ENCODE assay signal across 6 cellular contexts in the genomic region with DNA sequence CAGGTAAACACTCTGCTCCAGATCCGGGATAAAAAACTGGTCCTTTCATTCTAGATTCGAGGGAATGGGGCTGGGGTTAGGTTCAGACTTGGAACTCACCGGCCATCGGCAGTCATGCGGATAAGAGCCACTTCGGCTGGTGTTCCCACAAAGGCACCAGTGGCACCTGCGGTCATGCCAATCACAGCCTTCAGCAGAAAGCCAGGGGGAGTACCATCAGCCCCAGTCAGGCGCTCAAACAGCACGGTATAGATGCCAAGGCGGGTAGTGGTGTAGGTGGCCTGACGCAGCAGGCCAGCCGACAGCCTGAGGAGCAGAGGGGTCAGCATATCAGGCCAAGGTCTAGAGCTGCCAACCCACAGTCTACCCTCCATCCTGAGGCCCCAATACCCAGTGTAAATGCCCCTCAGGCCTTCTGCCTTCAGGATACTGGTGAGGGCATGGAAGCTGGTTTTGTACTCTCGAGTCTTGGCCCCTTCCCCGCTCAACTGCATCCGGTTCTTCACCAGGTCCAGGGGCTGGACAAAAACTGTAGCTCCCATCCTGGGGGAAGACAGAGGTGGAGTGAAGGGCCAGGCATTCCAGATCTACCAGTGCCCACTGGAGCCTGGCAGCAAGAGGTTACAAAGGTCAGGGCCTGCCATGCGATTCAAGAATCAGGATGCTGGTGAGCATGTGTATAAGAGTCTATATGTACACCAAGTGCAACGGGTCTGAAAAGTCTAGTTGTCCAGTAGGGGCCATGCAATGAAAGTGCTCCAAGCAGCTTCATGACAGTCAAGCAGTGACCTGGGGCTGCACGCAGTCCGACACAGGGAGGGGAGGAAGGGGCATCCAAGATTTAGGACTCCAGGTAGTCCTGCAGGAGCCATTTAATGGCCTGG. TPM values are rescaled to one million over a fixed set of nuclear protein-coding genes. Genes with fewer than 3 reads are reported as not detected.
A peak's percentile ranks its signal among the peaks of the same experiment; 100 is the strongest.
DNase-seq lines count a peak whose midpoint lies in the region; ATAC-seq, FAIRE-seq and TF ChIP-seq lines count a peak whose summit lies in the region.

No MANE protein-coding gene starts in this region.

- FAIRE-seq in GM12892 (lab: Jason Lieb, UNC), result peak; percentile 66

- H3K36me3 ChIP-seq in mesendoderm (ENCODE audit: control insufficient read depth, insufficient read depth, low read length), result peaks cover 2% of the 10 kb centered on the region

- H3K27me3 Mint-ChIP-seq in activated T-helper 2 cell treated with anti-CD3 and anti-CD28 coated beads, Interferon-gamma antibody, Interleukin-2, Interleukin-4, amounts not matched to agents 10 μg/mL and 5 μg/mL and 100 μg/mL, durations not matched to agents 14 hours and 24 hours and 36 hours (ENCODE audit: low read depth), result no peaks in the 10 kb centered on the region

- H3K27ac Mint-ChIP-seq in activated T-helper 2 cell treated with anti-CD3 and anti-CD28 coated beads, Interferon-gamma antibody, Interleukin-2, Interleukin-4, amounts not matched to agents 10 μg/mL and 5 μg/mL and 100 μg/mL, durations not matched to agents 14 hours and 24 hours and 36 hours, result peak overlapping the region; percentile 87

- peaks cover 15% of the 10 kb centered on the region for H3K79me1 ChIP-seq in mesendoderm (ENCODE audit: low read length)

- H3K36me3 Mint-ChIP-seq in activated T-helper 2 cell treated with anti-CD3 and anti-CD28 coated beads, Interferon-gamma antibody, Interleukin-2, Interleukin-4, amounts not matched to agents 10 μg/mL and 5 μg/mL and 100 μg/mL, durations not matched to agents 14 hours and 24 hours and 36 hours (ENCODE audit: low read depth), result peaks cover 71% of the 10 kb centered on the region

- peaks cover 45% of the 10 kb centered on the region for H3K4me1 Mint-ChIP-seq in activated T-helper 2 cell treated with anti-CD3 and anti-CD28 coated beads, Interferon-gamma antibody, Interleukin-2, Interleukin-4, amounts not matched to agents 10 μg/mL and 5 μg/mL and 100 μg/mL, durations not matched to agents 14 hours and 24 hours and 36 hours (ENCODE audit: low read depth)

- no peak overlapping the region for H2BK5ac ChIP-seq in mesendoderm (ENCODE audit: low read length)

- H4K5ac ChIP-seq in mesendoderm (ENCODE audit: low read length), result no peak overlapping the region

- H3K4ac ChIP-seq in mesendoderm (ENCODE audit: low read depth, low read length), result no peak overlapping the region

- peak overlapping the region; percentile 78 for H3K4me3 ChIP-seq in mesendoderm (ENCODE audit: low read length)

- H3K9ac ChIP-seq in mesendoderm (ENCODE audit: low read length), result peak overlapping the region; percentile 87

- no peak overlapping the region for H3K18ac ChIP-seq in mesendoderm (ENCODE audit: low read length)

- H2BK120ac ChIP-seq in mesendoderm (ENCODE audit: low read depth, low read length), result no peak overlapping the region

- TF ChIP-seq POLR2A in GM12892 (IDR thresholded peaks at IDR 0.05; ENCODE audit: low read depth, low read length), result no peak

- H3K9me3 Mint-ChIP-seq in activated T-helper 2 cell treated with anti-CD3 and anti-CD28 coated beads, Interferon-gamma antibody, Interleukin-2, Interleukin-4, amounts not matched to agents 10 μg/mL and 5 μg/mL and 100 μg/mL, durations not matched to agents 14 hours and 24 hours and 36 hours, result no peaks in the 10 kb centered on the region

- WGBS in mesendoderm (ENCODE audit: extremely low coverage, insufficient coverage, low lambda C conversion rate), result no CpG with 5 or more reads among the region's 19 CpGs

- H4K8ac ChIP-seq in mesendoderm (ENCODE audit: low read depth, low read length), result no peak overlapping the region

- peak overlapping the region; percentile 89 for H3K56ac ChIP-seq in mesendoderm (ENCODE audit: low read length)

- H2BK15ac ChIP-seq in mesendoderm (replicated peaks; ENCODE audit: low read depth), result no peak overlapping the region

- peaks cover 3% of the 10 kb centered on the region for H3K4me1 ChIP-seq in mesendoderm (ENCODE audit: control insufficient read depth, low read depth, low read length)

- H3K4me3 Mint-ChIP-seq in activated T-helper 2 cell treated with anti-CD3 and anti-CD28 coated beads, Interferon-gamma antibody, Interleukin-2, Interleukin-4, amounts not matched to agents 10 μg/mL and 5 μg/mL and 100 μg/mL, durations not matched to agents 14 hours and 24 hours and 36 hours (ENCODE audit: low read depth), result peak overlapping the region; percentile 100

- peak overlapping the region; percentile 77 for H3K4me2 ChIP-seq in mesendoderm (ENCODE audit: low read length)

- no peak for DNase-seq in GM12892 (ENCODE audit: insufficient read length)
- DNase-seq in activated T-helper 2 cell treated with anti-CD3 and anti-CD28 coated beads, Interferon-gamma antibody, Interleukin-2, Interleukin-4, amounts not matched to agents 10 μg/mL and 5 μg/mL and 100 μg/mL, durations not matched to agents 14 hours and 24 hours and 36 hours (ENCODE audit: low spot score), result no peak
- no peak for DNase-seq in mesendoderm
- no peak for DNase-seq in iPS-NIHi7 (ENCODE audit: extremely low spot score)
- DNase-seq in NCI-H510A (lab: John Stamatoyannopoulos, UW), result no peak

- intact Hi-C loops in activated T-helper 2 cell treated with anti-CD3 and anti-CD28 coated beads, Interferon-gamma antibody, Interleukin-2, Interleukin-4, amounts not matched to agents 10 μg/mL and 5 μg/mL and 100 μg/mL, durations not matched to agents 14 hours and 24 hours and 36 hours (cut with micrococcal nuclease), result loop anchor here (1.0 kb wide), 1 partner anchor 30 kb away; no protein-coding TSS in a partner anchor

- no peak overlapping the region for H2AK5ac ChIP-seq in mesendoderm (ENCODE audit: low read length)

- H3K27me3 ChIP-seq in mesendoderm (ENCODE audit: insufficient read depth, low read length, poor library complexity), result no peaks in the 10 kb centered on the region

- H3K79me2 ChIP-seq in mesendoderm (ENCODE audit: control insufficient read depth, insufficient read depth, low read length), result peaks cover 34% of the 10 kb centered on the region

- H3K27ac ChIP-seq in mesendoderm (ENCODE audit: low read depth, low read length), result peak overlapping the region; percentile 91

- ATAC-seq in HG02840 (IDR thresholded peaks at IDR 0.05; ENCODE audit: low FRiP score, unreplicated experiment), result no peak

- H3K23ac ChIP-seq in mesendoderm (ENCODE audit: low read length), result peak overlapping the region; percentile 2

RNA-seq across cellular contexts. Expression of gene SLC25A11, which starts 0.9 kb away (rescaled TPM):
- 61.3 TPM for polyA plus RNA-seq in GM12892 (2012; ENCODE audit: missing spikeins)
- 91.4 and 103 TPM in 2 replicates for total RNA-seq in activated T-helper 2 cell treated with anti-CD3 and anti-CD28 coated beads, Interferon-gamma antibody, Interleukin-2, Interleukin-4, amounts not matched to agents 10 μg/mL and 5 μg/mL and 100 μg/mL, durations not matched to agents 14 hours and 24 hours and 36 hours
- 41.8 TPM for polyA plus RNA-seq in mesendoderm (2013, experiment 1 of 2)
- 41.5 TPM for polyA plus RNA-seq in mesendoderm (2013, experiment 2 of 2)

RNA-seq across cellular contexts. Expression of gene RNF167, which starts 1.2 kb away (rescaled TPM):
- 108 TPM for polyA plus RNA-seq in GM12892 (2012; ENCODE audit: missing spikeins)
- total RNA-seq in activated T-helper 2 cell treated with anti-CD3 and anti-CD28 coated beads, Interferon-gamma antibody, Interleukin-2, Interleukin-4, amounts not matched to agents 10 μg/mL and 5 μg/mL and 100 μg/mL, durations not matched to agents 14 hours and 24 hours and 36 hours, result 112 and 126 TPM in 2 replicates
- polyA plus RNA-seq in mesendoderm (2013, experiment 1 of 2), result 181 TPM
- 176 TPM for polyA plus RNA-seq in mesendoderm (2013, experiment 2 of 2)

RNA-seq across cellular contexts. Expression of gene GP1BA, which starts 6.8 kb away (rescaled TPM):
- polyA plus RNA-seq in GM12892 (2012; ENCODE audit: missing spikeins), result 1.9 TPM
- total RNA-seq in activated T-helper 2 cell treated with anti-CD3 and anti-CD28 coated beads, Interferon-gamma antibody, Interleukin-2, Interleukin-4, amounts not matched to agents 10 μg/mL and 5 μg/mL and 100 μg/mL, durations not matched to agents 14 hours and 24 hours and 36 hours, result not detected in 2 replicates
- not detected for polyA plus RNA-seq in mesendoderm (2013, experiment 1 of 2)
- polyA plus RNA-seq in mesendoderm (2013, experiment 2 of 2), result not detected

RNA-seq across cellular contexts. Expression of gene PFN1, which starts 9.4 kb away (rescaled TPM):
- polyA plus RNA-seq in GM12892 (2012; ENCODE audit: missing spikeins), result 1,802 TPM
- total RNA-seq in activated T-helper 2 cell treated with anti-CD3 and anti-CD28 coated beads, Interferon-gamma antibody, Interleukin-2, Interleukin-4, amounts not matched to agents 10 μg/mL and 5 μg/mL and 100 μg/mL, durations not matched to agents 14 hours and 24 hours and 36 hours, result 1,460 and 1,475 TPM in 2 replicates
- 2,067 TPM for polyA plus RNA-seq in mesendoderm (2013, experiment 1 of 2)
- polyA plus RNA-seq in mesendoderm (2013, experiment 2 of 2), result 2,097 TPM

RNA-seq across cellular contexts. Expression of gene ENO3, which starts 12.0 kb away (rescaled TPM):
- polyA plus RNA-seq in GM12892 (2012; ENCODE audit: missing spikeins), result 30.2 TPM
- total RNA-seq in activated T-helper 2 cell treated with anti-CD3 and anti-CD28 coated beads, Interferon-gamma antibody, Interleukin-2, Interleukin-4, amounts not matched to agents 10 μg/mL and 5 μg/mL and 100 μg/mL, durations not matched to agents 14 hours and 24 hours and 36 hours, result 45.7 and 47.9 TPM in 2 replicates
- polyA plus RNA-seq in mesendoderm (2013, experiment 1 of 2), result 8.2 TPM
- polyA plus RNA-seq in mesendoderm (2013, experiment 2 of 2), result 9.8 TPM
